Comparison of ENCODE assay signal across 8 cellular contexts in genomic region chr9:127224178-127224882, GRCh38. TPM values are rescaled to one million over a fixed set of nuclear protein-coding genes. Genes with fewer than 3 reads are reported as not detected.
A peak's percentile ranks its signal among the peaks of the same experiment; 100 is the strongest.
DNase-seq lines count a peak whose midpoint lies in the region; TF ChIP-seq lines count a peak whose summit lies in the region.

No MANE protein-coding gene starts in this region.

- no peaks in the 10 kb centered on the region for H3K9me2 ChIP-seq in SU-DHL-6 (replicated peaks; ENCODE audit: insufficient read depth, low read length)

- H3K4me3 ChIP-seq in HEK293 (ENCODE audit: low read depth, low read length) (peak overlapping the region; percentile 61), SU-DHL-6 (ENCODE audit: insufficient read depth, low read length, poor library complexity, severe bottlenecking) (peak overlapping the region; percentile 50), adipocyte (ENCODE audit: low read length) (peak overlapping the region; percentile 65), trophoblast cell (ENCODE audit: low read depth, low read length) (peak overlapping the region; percentile 73), tibial artery (peak overlapping the region; percentile 90 to 95)

- POLR2A ChIA-PET in HEK293 (lab: Yijun Ruan, JAX), result interaction anchor here (0.6 to 2.8 kb wide), 29 partner anchors 10 to 897 kb away, joined by 3 to 35 read pairs (median 4); partner anchors contain the start of genes LRSAM1, RALGPS1, RPL12 and SLC2A8

- H4K20me1 ChIP-seq in SU-DHL-6 (ENCODE audit: low read depth, low read length), result no peaks in the 10 kb centered on the region

- H2AFZ ChIP-seq in SU-DHL-6 (ENCODE audit: low read depth, low read length, severe bottlenecking) (peak overlapping the region; percentile 71), trophoblast cell (ENCODE audit: insufficient read depth, low read length, poor library complexity) (peak overlapping the region; percentile 91)

- peak overlapping the region; percentile 67 for H3K4ac ChIP-seq in trophoblast cell (ENCODE audit: low read depth, low read length)

- H4K12ac ChIP-seq in trophoblast cell (ENCODE audit: low read depth, low read length), result peak overlapping the region; percentile 95

- peak overlapping the region; percentile 83 for H4K91ac ChIP-seq in trophoblast cell (ENCODE audit: low read depth, low read length)

- no peaks in the 10 kb centered on the region for H3K9me3 ChIP-seq in HEK293 (ENCODE audit: control insufficient read depth, insufficient read depth, low read depth, low read length)
- H3K9me3 ChIP-seq in SU-DHL-6 (ENCODE audit: insufficient read depth, low read length), result no peaks in the 10 kb centered on the region
- H3K9me3 ChIP-seq in adipocyte (ENCODE audit: control insufficient read depth, low read length), result no peaks in the 10 kb centered on the region
- H3K9me3 ChIP-seq in trophoblast cell (ENCODE audit: insufficient read depth, low read depth, low read length), result peaks cover 4% of the 10 kb centered on the region
- H3K9me3 ChIP-seq in tibial artery, result no peaks in the 10 kb centered on the region

- H3K14ac ChIP-seq in trophoblast cell (ENCODE audit: low read length), result peak overlapping the region; percentile 94

- no peaks in the 10 kb centered on the region for H3K79me2 ChIP-seq in SU-DHL-6 (ENCODE audit: insufficient read depth, low read length)
- H3K79me2 ChIP-seq in trophoblast cell (ENCODE audit: control insufficient read depth, insufficient read depth, low read length, poor library complexity), result peaks cover 2% of the 10 kb centered on the region

- H3K4me2 ChIP-seq in SU-DHL-6 (ENCODE audit: low read depth, low read length, poor library complexity, severe bottlenecking) (peak overlapping the region; percentile 63), trophoblast cell (ENCODE audit: low read length) (peak overlapping the region; percentile 85)

- no peak overlapping the region for H3K9ac ChIP-seq in SU-DHL-6 (ENCODE audit: low read length)
- no peak overlapping the region for H3K9ac ChIP-seq in adipocyte (ENCODE audit: low read length)
- no peak overlapping the region for H3K9ac ChIP-seq in trophoblast cell (ENCODE audit: low read length)

- intact Hi-C loops in cardiac septum (cut with DNase I) (loop anchor here (5.0 kb wide), 2 partner anchors 123 to 173 kb away; partner anchors contain the start of gene SLC2A8), tibial artery (cut with DNase I; ENCODE audit: low total_unique reads) (loop anchor here (10.0 kb wide), 1 partner anchor 120 kb away; no protein-coding TSS in a partner anchor)

- no peak overlapping the region for H3K23ac ChIP-seq in trophoblast cell (ENCODE audit: low read length)

- H3K4me1 ChIP-seq in HEK293 (ENCODE audit: control insufficient read depth, insufficient read depth, low read length) (no peaks in the 10 kb centered on the region), adipocyte (ENCODE audit: control insufficient read depth, insufficient read depth, low read length) (no peaks in the 10 kb centered on the region), trophoblast cell (ENCODE audit: control insufficient read depth in 1 of 2, insufficient read depth in 2 of 2, low read length in 2 of 2) (peaks cover 3 to 15% of the 10 kb centered on the region in 2 experiments), tibial artery (peaks cover 0 to 49% (median 19%) of the 10 kb centered on the region in 4 donors)

- H3K27ac ChIP-seq in HEK293 (ENCODE audit: extremely low read depth, low read depth, low read length) (0 out of 2 replicates have a peak overlapping the region, but pooled peaks have one; percentile 27), SU-DHL-6 (ENCODE audit: low read depth, low read length) (no peak overlapping the region), trophoblast cell (ENCODE audit: low read depth, low read length) (peak overlapping the region; percentile 43), tibial artery (peak overlapping the region; percentile 81 to 89)

- peak; percentile 77 for DNase-seq in GDM1 (lab: John Stamatoyannopoulos, UW)
- peak; percentile 40 for DNase-seq in NCI-H1048 (lab: John Stamatoyannopoulos, UW)
- DNase-seq in adipocyte (ENCODE audit: low read depth), result peak; percentile 83
- peak; percentile 94 for DNase-seq in cardiac septum (ENCODE audit: low spot score)
- DNase-seq in trophoblast cell, result peak; percentile 90 to 93
- peak; percentile 93 to 97 for DNase-seq in tibial artery

- no peak for TF ChIP-seq CTCF in HEK293 (tag by site-specific recombination; IDR thresholded peaks at IDR 0.05)
- no peak for TF ChIP-seq CTCF in SU-DHL-6 (IDR thresholded peaks at IDR 0.05; ENCODE audit: insufficient read depth, low read length, poor library complexity, severe bottlenecking)
- peak; percentile 33 to 42 for TF ChIP-seq CTCF in tibial artery (IDR thresholded peaks at IDR 0.05)

- H2BK5ac ChIP-seq in trophoblast cell (ENCODE audit: low read depth, low read length, poor library complexity), result peak overlapping the region; percentile 72

- H3K79me1 ChIP-seq in trophoblast cell (ENCODE audit: low read length), result peaks cover 6% of the 10 kb centered on the region

- peak overlapping the region; percentile 94 for H2AK5ac ChIP-seq in trophoblast cell (ENCODE audit: low read length)

- H3K27me3 ChIP-seq in SU-DHL-6 (ENCODE audit: low read length) (no peaks in the 10 kb centered on the region), adipocyte (replicated peaks; ENCODE audit: control insufficient read depth, insufficient read depth, low read length) (peaks cover 42% of the 10 kb centered on the region), trophoblast cell (ENCODE audit: insufficient read depth, low read length) (peaks cover 6% of the 10 kb centered on the region), tibial artery (no peaks in the 10 kb centered on the region)

- H2BK12ac ChIP-seq in trophoblast cell (ENCODE audit: low read length), result peak overlapping the region; percentile 77

- peak overlapping the region; percentile 90 for H2BK120ac ChIP-seq in trophoblast cell (ENCODE audit: insufficient read depth, low read length, poor library complexity)

- H3K18ac ChIP-seq in trophoblast cell (ENCODE audit: low read length), result peak overlapping the region; percentile 96

- no peaks in the 10 kb centered on the region for H3F3A ChIP-seq in SU-DHL-6 (ENCODE audit: insufficient read depth)

- H4K8ac ChIP-seq in trophoblast cell (ENCODE audit: low read depth, low read length), result peak overlapping the region; percentile 94

- CTCF ChIA-PET in HEK293 (lab: Yijun Ruan, JAX), result interaction anchor here (0.5 to 2.5 kb wide), 10 partner anchors 9 to 219 kb away, joined by 3 to 16 read pairs (median 4); no protein-coding TSS in a partner anchor

- H3K36me3 ChIP-seq in HEK293 (ENCODE audit: control insufficient read depth in 2 of 2, insufficient read depth in 1 of 2, low read length in 2 of 2) (no peaks in the 10 kb centered on the region), SU-DHL-6 (ENCODE audit: low read length) (no peaks in the 10 kb centered on the region), adipocyte (ENCODE audit: control insufficient read depth, insufficient read depth, low read length, severe bottlenecking) (no peaks in the 10 kb centered on the region), trophoblast cell (ENCODE audit: control insufficient read depth in 1 of 2, insufficient read depth in 2 of 2, low read length in 2 of 2) (no peaks in the 10 kb centered on the region), tibial artery (no peaks in the 10 kb centered on the region)

- no CpG with 5 or more reads among the region's 56 CpGs for WGBS in trophoblast cell (ENCODE audit: extremely low coverage, insufficient coverage, insufficient read length)

TF ChIP-seq in HEK293, 187 proteins besides CTCF, POLR2A, EP300 and RAD21 (continues in another document):
- TF ChIP-seq ZNF610 (tag by site-specific recombination; IDR thresholded peaks at IDR 0.05; ENCODE audit: borderline replicate concordance), result peak; percentile 52; the same call in 1 of the 2 replicates
- TF ChIP-seq ZNF624 (tag by site-specific recombination; IDR thresholded peaks at IDR 0.05), result no peak
- peak; percentile 90 for TF ChIP-seq ZXDB (tag by site-specific recombination; IDR thresholded peaks at IDR 0.05)
- peak; percentile 48; the same call in 1 of the 2 replicates for TF ChIP-seq ZNF449 (tag by site-specific recombination; IDR thresholded peaks at IDR 0.05)
- TF ChIP-seq ZFHX2 (tag by site-specific recombination; conservative IDR thresholded peaks at IDR 0.05), result peak; percentile 75
- peak; percentile 66 for TF ChIP-seq KLF17 (tag by site-specific recombination; IDR thresholded peaks at IDR 0.05)
- no peak for TF ChIP-seq ZFP3 (tag by site-specific recombination; IDR thresholded peaks at IDR 0.05; ENCODE audit: low read depth)
- 0 out of 2 replicates have a peak, but pooled peaks have one; percentile 35 for TF ChIP-seq KLF10 (tag by site-specific recombination; IDR thresholded peaks at IDR 0.05)
- peak; percentile 66 for TF ChIP-seq EGR2 (tag by site-specific recombination; IDR thresholded peaks at IDR 0.05; ENCODE audit: low read depth)
- TF ChIP-seq ZNF544 (tag by site-specific recombination; IDR thresholded peaks at IDR 0.05), result no peak
- TF ChIP-seq ZNF488 (tag by site-specific recombination; IDR thresholded peaks at IDR 0.05), result no peak

RNA-seq across cellular contexts. Expression of gene GARNL3, which starts 40.2 kb away (rescaled TPM):
- total RNA-seq in cardiac septum, result 28.7 TPM
- 2.8 and 3.1 TPM in 2 replicates for polyA plus RNA-seq in trophoblast cell (2013)

Comparison
In these comparisons a context has a peak if more than half of its experiments do, and no peak if none do; other contexts are left out.
1. DNase-seq: peak in every context shown above with its lines; median percentile 95 in tibial artery; 94 in cardiac septum; 92 in trophoblast cell; 83 in adipocyte; 77 in GDM1; 40 in NCI-H1048.
2. CTCF ChIP-seq: peak in tibial artery (2 of 2); none in HEK293 (single experiment) and SU-DHL-6 (single experiment).
3. Peak in every context shown above with its lines, with median percentiles within 50 percentile points of each other: H3K4me3 ChIP-seq.